ENCODE assay signal across 15 cellular contexts in the genomic region with DNA sequence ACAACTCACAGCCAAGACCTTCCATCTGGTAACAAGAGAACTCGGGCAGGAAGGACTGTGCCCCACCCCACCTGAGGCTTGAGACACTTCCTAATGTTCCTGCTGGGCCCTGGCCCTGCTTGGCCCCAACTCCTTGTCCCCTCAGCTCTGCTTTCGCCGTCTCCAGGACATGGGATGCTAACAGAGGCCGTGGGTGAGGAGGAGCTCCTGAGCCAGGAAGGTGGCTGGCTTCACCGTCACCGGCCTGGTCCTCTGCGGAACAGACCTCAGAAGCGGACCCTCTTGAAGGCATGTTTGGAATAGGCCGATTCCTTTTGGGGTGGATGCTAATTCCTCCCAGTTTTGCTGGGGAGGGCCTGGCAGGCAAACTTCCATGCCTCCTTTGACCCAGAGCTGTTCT.
DNase-seq lines count a peak whose midpoint lies in the region; ATAC-seq, FAIRE-seq and TF ChIP-seq lines count a peak whose summit lies in the region.
"Had no signal": no experiment of that assay in that cellular context is flagged by ENCODE, and none has a peak within 500 bp of the region (broad histone marks: within the 10 kb centered on the region; RNA-seq: fewer than 3 reads in every experiment).

No MANE protein-coding gene starts in this region.

- H3K27ac Mint-ChIP-seq in activated CD8-positive, alpha-beta memory T cell treated with anti-CD3 and anti-CD28 coated beads, Interleukin-2, amount 10 ng/mL, durations not matched to agents 7 days and 5 days = no peak overlapping the region
- H3K27ac Mint-ChIP-seq: HFFc6 had no signal

- TF ChIP-seq POLR2A in HCT116 (IDR thresholded peaks at IDR 0.05; ENCODE audit: borderline replicate concordance, extremely low read depth, insufficient read depth, insufficient read length) = no peak
- TF ChIP-seq POLR2A in H1 (IDR thresholded peaks at IDR 0.05; ENCODE audit: control extremely low read depth in 1 of 2, low read depth in 2 of 2, low read length in 2 of 2) = no peak
- TF ChIP-seq POLR2A in spleen (IDR thresholded peaks at IDR 0.05) = no peak

- no peak for TF ChIP-seq RAD21 in HCT116 (IDR thresholded peaks at IDR 0.05; ENCODE audit: low read depth)
- TF ChIP-seq RAD21 in H1 (IDR thresholded peaks at IDR 0.05 in 1 of 2, conservative IDR thresholded peaks at IDR 0.05 in 1 of 2; ENCODE audit: low read depth in 2 of 2, low read length in 2 of 2) = no peak

- H4K91ac ChIP-seq in H1 (replicated peaks; ENCODE audit: insufficient read length, low read length) = no peak overlapping the region

- ATAC-seq in activated CD8-positive, alpha-beta memory T cell treated with anti-CD3 and anti-CD28 coated beads, Interleukin-2, amount 10 ng/mL, durations not matched to agents 7 days and 5 days = no peak
- ATAC-seq in HCT116 (0 out of 2 replicates have a peak, but pooled peaks have one; percentile 12), HG03378 (IDR thresholded peaks at IDR 0.05; ENCODE audit: unreplicated experiment) (no peak)

- H3K9ac ChIP-seq in HCT116 (ENCODE audit: low read length) = no peak overlapping the region
- H3K9ac ChIP-seq in H1 (replicated peaks in 1 of 4; ENCODE audit: extremely low read depth in 1 of 4, low read depth in 3 of 4, low read length in 3 of 4) = no peak overlapping the region
- H3K9ac ChIP-seq: BLaER1 treated with 17β-estradiol and CSF1 and Interleukin-3, amounts not matched to agents 10 nM and 100 nM had no signal

- no peak overlapping the region for H3K23ac ChIP-seq in H1 (ENCODE audit: insufficient read length)

- RAD21 ChIA-PET in HCT116 (lab: Charles Lee; ENCODE audit: low non-redundant PET in 1 of 2, low total read pairs in 2 of 2, uncharacterized antibody in 2 of 2, unreplicated experiment in 2 of 2) = no interaction called here

- H3K4me1 ChIP-seq in HCT116 (ENCODE audit: control insufficient read depth in 1 of 2, insufficient read depth in 2 of 2, low read length in 2 of 2) (peaks cover 5 to 12% of the 10 kb centered on the region in 2 experiments; a peak in 3 of 4 replicates), H1 (replicated peaks in 1 of 4; ENCODE audit: control insufficient read depth in 3 of 4, insufficient read depth in 4 of 4, low read length in 3 of 4) (no peaks in the 10 kb centered on the region; a peak in 1 of 7 replicates), spleen (no peaks in the 10 kb centered on the region)
- H3K4me1 ChIP-seq: BLaER1 treated with 17β-estradiol and CSF1 and Interleukin-3, amounts not matched to agents 10 nM and 100 nM had no signal

- no peak overlapping the region for H3K56ac ChIP-seq in H1 (replicated peaks; ENCODE audit: insufficient read length, low read depth, low read length)

- peak; percentile 30 for DNase-seq in activated CD8-positive, alpha-beta memory T cell treated with anti-CD3 and anti-CD28 coated beads, Interleukin-2, amount 50 U/mL, for 48 hours
- DNase-seq in activated CD8-positive, alpha-beta memory T cell treated with anti-CD3 and anti-CD28 coated beads, Interleukin-2, amount 10 ng/mL, durations not matched to agents 7 days and 5 days = no peak
- DNase-seq in HCT116 (ENCODE audit: low read depth, low spot score) (no peak), H1 (ENCODE audit: low read depth in 1 of 2, low spot score in 2 of 2) (no peak), spleen (peak; percentile 40), NAMALWA (ENCODE audit: low spot score) (no peak)
- DNase-seq: ACHN, GF-D8, GOT3, HFFc6 had no signal

- H4K20me1 ChIP-seq in HCT116 (ENCODE audit: insufficient read depth) (no peaks in the 10 kb centered on the region), H1 (replicated peaks in 1 of 2; ENCODE audit: control insufficient read depth in 1 of 2, insufficient read depth in 2 of 2, low read length in 2 of 2) (no peaks in the 10 kb centered on the region)
- H4K20me1 ChIP-seq: BLaER1 treated with 17β-estradiol and CSF1 and Interleukin-3, amounts not matched to agents 10 nM and 100 nM had no signal

- H3K4ac ChIP-seq in H1 (replicated peaks; ENCODE audit: insufficient read length, low read depth, low read length) = no peak overlapping the region

- no peak for TF ChIP-seq EP300 in H1 (IDR thresholded peaks at IDR 0.05; ENCODE audit: borderline replicate concordance in 1 of 2, low read depth in 2 of 2, low read length in 2 of 2)

- H3K36me3 ChIP-seq in HCT116 (ENCODE audit: control insufficient read depth in 1 of 2, insufficient read depth in 2 of 2, low read length in 2 of 2) (no peaks in the 10 kb centered on the region), H1 (ENCODE audit: control insufficient read depth in 2 of 4, insufficient read depth in 4 of 4, low read length in 3 of 4) (no peaks in the 10 kb centered on the region), spleen (no peaks in the 10 kb centered on the region)
- H3K36me3 ChIP-seq: BLaER1 treated with 17β-estradiol and CSF1 and Interleukin-3, amounts not matched to agents 10 nM and 100 nM; HAP-1 had no signal

- H3K9me3 ChIP-seq in HCT116 (ENCODE audit: control insufficient read depth in 1 of 2, insufficient read depth in 1 of 2, low read depth in 1 of 2, low read length in 2 of 2) = no peaks in the 10 kb centered on the region
- no peaks in the 10 kb centered on the region for H3K9me3 ChIP-seq in H1 (ENCODE audit: insufficient read depth in 2 of 2, low read depth in 1 of 2, low read length in 1 of 2)
- H3K9me3 ChIP-seq in spleen = no peaks in the 10 kb centered on the region
- H3K9me3 ChIP-seq: BLaER1 treated with 17β-estradiol and CSF1 and Interleukin-3, amounts not matched to agents 10 nM and 100 nM; HAP-1 had no signal

- H3K4me2 ChIP-seq in HCT116 (ENCODE audit: low read length) = no peak overlapping the region
- H3K4me2 ChIP-seq in H1 (ENCODE audit: insufficient read depth in 1 of 2, low read depth in 2 of 2, low read length in 2 of 2) = no peak overlapping the region
- H3K4me2 ChIP-seq: BLaER1 treated with 17β-estradiol and CSF1 and Interleukin-3, amounts not matched to agents 10 nM and 100 nM had no signal

- H2BK20ac ChIP-seq in H1 (ENCODE audit: low read length) = no peak overlapping the region

- H3K79me2 ChIP-seq in HCT116 (ENCODE audit: insufficient read depth, low read length) (no peaks in the 10 kb centered on the region), H1 (ENCODE audit: control insufficient read depth in 1 of 2, insufficient read depth in 2 of 2, low read length in 2 of 2) (no peaks in the 10 kb centered on the region)

- no peak overlapping the region for H3K18ac ChIP-seq in H1 (ENCODE audit: extremely low read depth, low read length)

- peak overlapping the region; percentile 38; the same call in 1 of the 2 replicates for H4K8ac ChIP-seq in H1 (ENCODE audit: extremely low read depth, insufficient read depth, low read length)

- no peak for FAIRE-seq in H1 (lab: Jason Lieb, UNC)
- FAIRE-seq: GM19239 had no signal

- H3K4me3 Mint-ChIP-seq in activated CD8-positive, alpha-beta memory T cell treated with anti-CD3 and anti-CD28 coated beads, Interleukin-2, amount 10 ng/mL, durations not matched to agents 7 days and 5 days = no peak overlapping the region
- H3K4me3 Mint-ChIP-seq: CD4-positive, CD25-positive, alpha-beta regulatory T cell; HFFc6 had no signal

- no TSS peak for BruUV-seq in HCT116 (replicated peaks; lab: Mats Ljungman, UMichigan)

- no peak overlapping the region for H2BK12ac ChIP-seq in H1 (ENCODE audit: low read depth, low read length)

- H2BK120ac ChIP-seq in H1 (replicated peaks; ENCODE audit: low read depth, low read length) = no peak overlapping the region

- CTCF ChIA-PET in activated CD8-positive, alpha-beta memory T cell treated with anti-CD3 and anti-CD28 coated beads, Interleukin-2, amount 10 ng/mL, durations not matched to agents 7 days and 5 days (lab: Charles Lee) = no interaction called here
- CTCF ChIA-PET in HCT116 (lab: Charles Lee) (no interaction called here), H1 (lab: Charles Lee; ENCODE audit: partially characterized antibody) (interaction anchor here (0.9 to 1.4 kb wide), 4 partner anchors 10 to 190 kb away, joined by 3 to 5 read pairs (median 4); no protein-coding TSS in a partner anchor)

- no peaks in the 10 kb centered on the region for H3K27me3 ChIP-seq in HCT116 (ENCODE audit: insufficient read depth, low read length)
- no peaks in the 10 kb centered on the region for H3K27me3 ChIP-seq in H1 (replicated peaks in 1 of 4; ENCODE audit: control insufficient read depth in 3 of 4, extremely low read depth in 1 of 4, insufficient read depth in 3 of 4, low read length in 3 of 4)
- H3K27me3 ChIP-seq in spleen (replicated peaks in 1 of 7) = peaks cover 0 to 37% (median 0%) of the 10 kb centered on the region in 7 donors
- H3K27me3 ChIP-seq: BLaER1 treated with 17β-estradiol and CSF1 and Interleukin-3, amounts not matched to agents 10 nM and 100 nM had no signal

- no peak overlapping the region for H3K27ac ChIP-seq in HCT116 (ENCODE audit: low read depth, low read length)
- no peak overlapping the region for H3K27ac ChIP-seq in H1 (ENCODE audit: low read depth, low read length)
- H3K27ac ChIP-seq in spleen = no peak overlapping the region
- H3K27ac ChIP-seq: BLaER1 treated with 17β-estradiol and CSF1 and Interleukin-3, amounts not matched to agents 10 nM and 100 nM had no signal

- 85% methylated on average over 9 of the region's 9 CpGs; no CpG with 5 or more reads in 1 of the 2 experiments for WGBS in H1 (ENCODE audit: extremely low coverage in 1 of 2, insufficient coverage in 1 of 2, insufficient read length in 1 of 2, insufficient replicate concordance in 2 of 2, low coverage in 1 of 2, low lambda C conversion rate in 2 of 2, missing lambda C conversion rate in 1 of 2), 2 experiments
- WGBS in spleen, 5 donors = 82 to 92% (median 88%) methylated on average over 5 to 9 of the region's 9 CpGs

- H3K36me3 Mint-ChIP-seq in activated CD8-positive, alpha-beta memory T cell treated with anti-CD3 and anti-CD28 coated beads, Interleukin-2, amount 10 ng/mL, durations not matched to agents 7 days and 5 days = peaks cover 6% of the 10 kb centered on the region
- H3K36me3 Mint-ChIP-seq: CD4-positive, CD25-positive, alpha-beta regulatory T cell had no signal

- peaks cover 22% of the 10 kb centered on the region for H3K27me3 Mint-ChIP-seq in activated CD8-positive, alpha-beta memory T cell treated with anti-CD3 and anti-CD28 coated beads, Interleukin-2, amount 10 ng/mL, durations not matched to agents 7 days and 5 days

- intact Hi-C loops in HCT116 (cut with micrococcal nuclease) (no loop called here), spleen (cut with DNase I; ENCODE audit: low total_unique reads) (no loop called here)

- peaks cover 18% of the 10 kb centered on the region for H3K4me1 Mint-ChIP-seq in activated CD8-positive, alpha-beta memory T cell treated with anti-CD3 and anti-CD28 coated beads, Interleukin-2, amount 10 ng/mL, durations not matched to agents 7 days and 5 days

- no peak overlapping the region for H3K4me3 ChIP-seq in HCT116 (replicated peaks in 1 of 2; ENCODE audit: low read depth in 1 of 2, low read length in 2 of 2)
- H3K4me3 ChIP-seq in H1 (ENCODE audit: extremely low read depth in 1 of 4, insufficient read depth in 2 of 4, low read depth in 3 of 4, low read length in 4 of 4) = no peak overlapping the region
- H3K4me3 ChIP-seq in spleen = no peak overlapping the region
- H3K4me3 ChIP-seq: BLaER1 treated with 17β-estradiol and CSF1 and Interleukin-3, amounts not matched to agents 10 nM and 100 nM; HAP-1 had no signal

- H3K9me3 Mint-ChIP-seq in activated CD8-positive, alpha-beta memory T cell treated with anti-CD3 and anti-CD28 coated beads, Interleukin-2, amount 10 ng/mL, durations not matched to agents 7 days and 5 days (ENCODE audit: low read depth) = peaks cover 4% of the 10 kb centered on the region
- H3K9me3 Mint-ChIP-seq: CD4-positive, CD25-positive, alpha-beta regulatory T cell; HFFc6 had no signal

- H4K5ac ChIP-seq in H1 (ENCODE audit: insufficient read length, low read depth, low read length) = no peak overlapping the region

- H2BK15ac ChIP-seq in H1 (ENCODE audit: low read length) = no peak overlapping the region

- no peak overlapping the region for H2AK5ac ChIP-seq in H1 (ENCODE audit: low read depth, low read length)

- POLR2A ChIA-PET in HCT116 (lab: Charles Lee) = no interaction called here
- POLR2A ChIA-PET in H1 (lab: Charles Lee; ENCODE audit: partially characterized antibody) = no interaction called here

- TF ChIP-seq CTCF in HCT116 (IDR thresholded peaks at IDR 0.05 in 2 of 3, conservative IDR thresholded peaks at IDR 0.05 in 1 of 3; ENCODE audit: borderline replicate concordance in 1 of 3, insufficient read depth in 1 of 3, low read depth in 2 of 3, low read length in 2 of 3) (no peak), H1 (IDR thresholded peaks at IDR 0.05; ENCODE audit: control extremely low read depth in 1 of 3, insufficient read depth in 1 of 3, low read depth in 1 of 3, low read length in 3 of 3) (no peak), spleen (IDR thresholded peaks at IDR 0.05 in 8 of 11, conservative IDR thresholded peaks at IDR 0.05 in 3 of 11) (no peak)

- H2AFZ ChIP-seq in HCT116 (ENCODE audit: low read depth, low read length, poor library complexity, severe bottlenecking) (no peak overlapping the region), H1 (ENCODE audit: low read length) (0 out of 2 replicates have a peak overlapping the region, but pooled peaks have one; percentile 5)

- no peaks in the 10 kb centered on the region for H3K9me2 ChIP-seq in HCT116 (ENCODE audit: insufficient read depth)

- no peaks in the 10 kb centered on the region for H3K79me1 ChIP-seq in H1 (ENCODE audit: low read depth, low read length)

- no peaks in the 10 kb centered on the region for H3K23me2 ChIP-seq in H1 (ENCODE audit: low read depth, low read length)

- H2BK5ac ChIP-seq in H1 (ENCODE audit: low read depth, low read length) = no peak overlapping the region

- no peak overlapping the region for H3K14ac ChIP-seq in H1 (ENCODE audit: insufficient read length)

Comparison
In these comparisons a context has a peak if more than half of its experiments do, and no peak if none do; other contexts are left out.
1. DNase-seq: peak in activated CD8-positive, alpha-beta memory T cell treated with anti-CD3 and anti-CD28 coated beads, Interleukin-2, amount 50 U/mL, for 48 hours (single experiment) and spleen (single experiment); none in activated CD8-positive, alpha-beta memory T cell treated with anti-CD3 and anti-CD28 coated beads, Interleukin-2, amount 10 ng/mL, durations not matched to agents 7 days and 5 days (single experiment), HCT116 (single experiment), H1 (0 of 2) and NAMALWA (single experiment).